Comparison of ENCODE assay signal across 21 cellular contexts in the genomic region with DNA sequence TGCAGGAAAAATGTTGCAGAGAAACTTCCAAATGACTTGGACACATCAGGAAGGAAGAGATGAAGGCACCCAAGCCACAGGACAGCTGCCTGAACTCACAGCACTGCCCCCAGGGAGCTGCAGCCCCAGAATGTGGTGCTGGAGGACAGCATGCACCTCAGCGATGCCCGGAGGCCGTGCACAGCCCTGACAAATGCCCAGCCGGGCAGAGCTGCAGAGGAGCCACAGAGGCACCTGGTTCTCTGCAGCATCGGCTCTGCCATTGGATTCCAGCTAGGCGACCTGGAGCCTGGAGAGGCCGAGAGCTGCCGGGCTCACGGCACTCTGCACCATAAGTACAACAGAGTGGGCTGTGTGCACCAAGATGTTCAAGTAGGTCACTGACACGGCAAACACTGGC.
"Had no signal": no experiment of that assay in that cellular context is flagged by ENCODE, and none has a peak within 500 bp of the region (broad histone marks: within the 10 kb centered on the region; RNA-seq: fewer than 3 reads in every experiment).

No MANE protein-coding gene starts in this region.

- H3K4me3 ChIP-seq: heart right ventricle, left ventricle myocardium inferior, lower lobe of right lung, pancreas, psoas muscle, testis, tibial nerve had no signal

- H3K4me1 ChIP-seq: heart right ventricle, left ventricle myocardium inferior, lower lobe of right lung, pancreas, psoas muscle, testis, tibial nerve had no signal

- H3K9me3 ChIP-seq: left ventricle myocardium inferior, lower lobe of right lung, pancreas, testis, tibial nerve had no signal

- H3K36me3 ChIP-seq: heart right ventricle, left ventricle myocardium inferior, lower lobe of right lung, pancreas, tibial nerve had no signal

- DNase-seq: cerebellar nuclear complex; dermis blood vessel endothelial cell; effector CD4-positive, alpha-beta T cell; heart right ventricle; hypothalamus; islet precursor cell; left ventricle myocardium inferior; lower lobe of right lung; mesenchymal stem cell; naive B cell; pancreas; psoas muscle; retina; stimulated activated CD4-positive, alpha-beta T cell treated with anti-CD3 and anti-CD28 coated beads, Interleukin-2, amount 100 ng/mL, for 24 hours; stimulated activated CD4-positive, alpha-beta T cell treated with anti-CD3 and anti-CD28 coated beads, Interleukin-4, amount 100 ng/mL, for 4 hours; stimulated activated naive B cell treated with anti-CD40 and anti-IgM and Interleukin-4, amounts not matched to agents 10 μg/mL and 1 μg/mL and 100 μg/mL, for 72 hours; stimulated activated naive CD8-positive, alpha-beta T cell treated with anti-CD3 and anti-CD28 coated beads, Interleukin-15, amount 100 ng/mL, for 72 hours; testis had no signal

- ATAC-seq: esophagus mucosa; heart right ventricle; pancreas; psoas muscle; sciatic nerve; stimulated activated naive B cell treated with anti-CD40 and anti-IgM and Interleukin-4, amounts not matched to agents 10 μg/mL and 1 μg/mL and 100 μg/mL, for 72 hours; stimulated activated naive CD8-positive, alpha-beta T cell treated with anti-CD3 and anti-CD28 coated beads, Interleukin-15, amount 100 ng/mL, for 72 hours had no signal

- H3K27me3 ChIP-seq: heart right ventricle, pancreas, testis, tibial nerve had no signal

- H3K27ac ChIP-seq: heart right ventricle, left ventricle myocardium inferior, lower lobe of right lung, pancreas, psoas muscle, testis, tibial nerve had no signal
